8 cellular contexts compared by ENCODE assay signal in genomic region chr17:58317421-58318064, GRCh38. TPM values are rescaled to one million over a fixed set of nuclear protein-coding genes. Genes with fewer than 3 reads are reported as not detected.
DNase-seq lines count a peak whose midpoint lies in the region; ATAC-seq and TF ChIP-seq lines count a peak whose summit lies in the region.

No MANE protein-coding gene starts in this region.

- H3K4me3 Mint-ChIP-seq in activated CD8-positive, alpha-beta T cell treated with anti-CD3 and anti-CD28 coated beads for 36 hours: peak overlapping the region; percentile 20

- DNase-seq in NCI-H1436 (lab: John Stamatoyannopoulos, UW): peak; percentile 56
- no peak for DNase-seq in NCI-H1436 treated with DMSO at 0.1 percent for 48 hours (lab: John Stamatoyannopoulos, UW)
- DNase-seq in NCI-H526 treated with DMSO at 0.1 percent for 48 hours (lab: John Stamatoyannopoulos, UW): peak; percentile 58
- DNase-seq in activated CD8-positive, alpha-beta T cell treated with anti-CD3 and anti-CD28 coated beads for 36 hours: peak; percentile 89
- peak; percentile 81 for DNase-seq in epithelial cell of prostate (ENCODE audit: low read depth, low spot score)
- peak; percentile 98 for DNase-seq in osteoblast (ENCODE audit: insufficient read length, low spot score, missing footprints)

- ATAC-seq in HG02885 (IDR thresholded peaks at IDR 0.05; ENCODE audit: poor library complexity, unreplicated experiment) (peak; percentile 63), GM18519 (IDR thresholded peaks at IDR 0.05; ENCODE audit: low FRiP score, unreplicated experiment) (no peak)
- peak; percentile 98 for ATAC-seq in activated CD8-positive, alpha-beta T cell treated with anti-CD3 and anti-CD28 coated beads for 36 hours

- H3K27me3 ChIP-seq in osteoblast (ENCODE audit: insufficient read depth, low read length): no peaks in the 10 kb centered on the region

- no peaks in the 10 kb centered on the region for H3K36me3 ChIP-seq in osteoblast (ENCODE audit: insufficient read depth, low read length)

- peak overlapping the region; percentile 90 for H3K27ac Mint-ChIP-seq in activated CD8-positive, alpha-beta T cell treated with anti-CD3 and anti-CD28 coated beads for 36 hours

- peak; percentile 78 for TF ChIP-seq CTCF in activated CD8-positive, alpha-beta T cell treated with anti-CD3 and anti-CD28 coated beads for 36 hours (IDR thresholded peaks at IDR 0.05)
- TF ChIP-seq CTCF in osteoblast (IDR thresholded peaks at IDR 0.05; ENCODE audit: extremely low read depth, low read depth, low read length): peak; percentile 91

- no peaks in the 10 kb centered on the region for H3K27me3 Mint-ChIP-seq in activated CD8-positive, alpha-beta T cell treated with anti-CD3 and anti-CD28 coated beads for 36 hours

- intact Hi-C loops in activated CD8-positive, alpha-beta T cell treated with anti-CD3 and anti-CD28 coated beads for 36 hours (cut with micrococcal nuclease): loop anchor here (5.0 kb wide), 3 partner anchors 35 to 130 kb away; partner anchors contain the start of genes RNF43 and SUPT4H1

- H3K27ac ChIP-seq in epithelial cell of prostate (no peak overlapping the region), osteoblast (ENCODE audit: low read depth, low read length) (no peak overlapping the region)

- no peak overlapping the region for H3K4me3 ChIP-seq in osteoblast (ENCODE audit: insufficient read depth, low read length)

- H3K9me3 Mint-ChIP-seq in activated CD8-positive, alpha-beta T cell treated with anti-CD3 and anti-CD28 coated beads for 36 hours: no peaks in the 10 kb centered on the region

- no peaks in the 10 kb centered on the region for H3K9me3 ChIP-seq in osteoblast (ENCODE audit: low read depth, low read length)

- POLR2A ChIA-PET in activated CD8-positive, alpha-beta T cell treated with anti-CD3 and anti-CD28 coated beads for 36 hours (lab: Charles Lee): interaction anchor here (0.6 to 26.8 kb wide), 17 partner anchors 8 to 375 kb away, joined by 3 to 1558 read pairs (median 3); partner anchors contain the start of genes HSF5, RAD51C, SUPT4H1 and TSPOAP1

- peak overlapping the region; percentile 13 for H3K4me2 ChIP-seq in osteoblast (ENCODE audit: insufficient read depth, low read length)

- no peaks in the 10 kb centered on the region for H4K20me1 ChIP-seq in osteoblast (ENCODE audit: insufficient read depth, low read length)

- CTCF ChIA-PET in activated CD8-positive, alpha-beta T cell treated with anti-CD3 and anti-CD28 coated beads for 36 hours (lab: Charles Lee): interaction anchor here (0.6 to 8.0 kb wide), 60 partner anchors 10 to 688 kb away, joined by 3 to 161 read pairs (median 6); partner anchors contain the start of genes HSF5, MKS1, MPO and RNF43

- no peaks in the 10 kb centered on the region for H3K79me2 ChIP-seq in osteoblast (ENCODE audit: insufficient read depth, low read length)

- peaks cover 15% of the 10 kb centered on the region for H3K4me1 Mint-ChIP-seq in activated CD8-positive, alpha-beta T cell treated with anti-CD3 and anti-CD28 coated beads for 36 hours (ENCODE audit: low read depth)

- peaks cover 4% of the 10 kb centered on the region for H3K36me3 Mint-ChIP-seq in activated CD8-positive, alpha-beta T cell treated with anti-CD3 and anti-CD28 coated beads for 36 hours (ENCODE audit: low read depth)

- H3K4me1 ChIP-seq in osteoblast (ENCODE audit: insufficient read depth, low read length): no peaks in the 10 kb centered on the region

- H2AFZ ChIP-seq in osteoblast (ENCODE audit: low read length): peak overlapping the region; percentile 42

RNA-seq across cellular contexts. Expression of gene TSPOAP1, which starts 11.1 kb away (rescaled TPM):
- total RNA-seq in activated CD8-positive, alpha-beta T cell treated with anti-CD3 and anti-CD28 coated beads for 36 hours: 10 to 100 TPM; 21.1 to 24.1 TPM
- 3.8 and 4.3 TPM in 2 replicates for total RNA-seq in osteoblast

RNA-seq across cellular contexts. Expression of gene SUPT4H1, which starts 34.5 kb away (rescaled TPM):
- 100 to 1,000 TPM; 104 to 110 TPM for total RNA-seq in activated CD8-positive, alpha-beta T cell treated with anti-CD3 and anti-CD28 coated beads for 36 hours
- total RNA-seq in osteoblast: 49.9 and 60.7 TPM in 2 replicates

RNA-seq across cellular contexts. Expression of gene MPO, which starts 36.8 kb away (rescaled TPM):
- not detected for total RNA-seq in activated CD8-positive, alpha-beta T cell treated with anti-CD3 and anti-CD28 coated beads for 36 hours
- under 0.01 TPM in 1 of 2 replicates, not detected in the other for total RNA-seq in osteoblast
